In genomic region chr2:9752441-9753275, GRCh38 we compare ENCODE assay signal across 8 cellular contexts.
DNase-seq lines count a peak whose midpoint lies in the region; ATAC-seq, FAIRE-seq and TF ChIP-seq lines count a peak whose summit lies in the region.

No MANE protein-coding gene starts in this region.

- H3K27me3 Mint-ChIP-seq in natural killer cell (ENCODE audit: low read depth in 2 of 2) = peaks cover 0 to 33% of the 10 kb centered on the region in 2 donors

- H3K27ac Mint-ChIP-seq in natural killer cell = peak overlapping the region; percentile 78 to 93

- no peak for FAIRE-seq in kidney (lab: Jason Lieb, UNC)

- peak; percentile 43 to 68 (median 59) for ATAC-seq in natural killer cell

- no peak overlapping the region for H3K4me3 ChIP-seq in kidney (ENCODE audit: low read length in 2 of 2)

- no peaks in the 10 kb centered on the region for H3K36me3 ChIP-seq in kidney (ENCODE audit: control insufficient read depth in 1 of 2, insufficient read depth in 2 of 2, low read length in 2 of 2)

- H3K27ac ChIP-seq in kidney (ENCODE audit: low read depth in 2 of 2, low read length in 2 of 2) = no peak overlapping the region

- intact Hi-C loops in natural killer cell (cut with micrococcal nuclease) (loop anchor here (1.0 kb wide), 1 partner anchor 49 kb away; no protein-coding TSS in a partner anchor), kidney (cut with DNase I) (no loop called here)

- peaks cover 42 to 68% of the 10 kb centered on the region in 2 donors for H3K4me1 Mint-ChIP-seq in natural killer cell

- no peaks in the 10 kb centered on the region for H3K9me3 Mint-ChIP-seq in natural killer cell

- no peaks in the 10 kb centered on the region for H3K36me3 Mint-ChIP-seq in natural killer cell

- H3K9ac ChIP-seq in kidney (ENCODE audit: low read length in 2 of 2) = no peak overlapping the region

- peak overlapping the region; percentile 79 for H3K4me3 Mint-ChIP-seq in natural killer cell

- peak; percentile 15 for TF ChIP-seq POLR2A in GM19193 (IDR thresholded peaks at IDR 0.05; ENCODE audit: extremely low read depth, insufficient read depth, insufficient read length)

- TF ChIP-seq CTCF in natural killer cell (IDR thresholded peaks at IDR 0.05) (no peak), kidney (IDR thresholded peaks at IDR 0.05; ENCODE audit: borderline replicate concordance, extremely low read depth, insufficient read depth) (no peak)

- DNase-seq in NOMO-1 treated with DMSO at 0.1 percent for 48 hours (lab: John Stamatoyannopoulos, UW; ENCODE audit: unreplicated experiment) (peak; percentile 59), natural killer cell (peak; percentile 44), Kasumi-1 (lab: John Stamatoyannopoulos, UW) (no peak), SW 1271 (lab: John Stamatoyannopoulos, UW) (no peak), kidney (no peak), OCI-M1 (lab: John Stamatoyannopoulos, UW) (no peak)
- peak; percentile 56 to 78 for DNase-seq in activated T-helper 1 cell treated with anti-CD3 and anti-CD28 coated beads, Interleukin-2, amount 50 U/mL, for 16 hours (ENCODE audit: low read depth in 1 of 2, low spot score in 1 of 2)

- no peaks in the 10 kb centered on the region for H3K9me3 ChIP-seq in kidney (ENCODE audit: control insufficient read depth in 1 of 2, low read length in 2 of 2)

- H3K4me1 ChIP-seq in kidney (ENCODE audit: control insufficient read depth in 1 of 2, insufficient read depth in 1 of 2, low read depth in 1 of 2, low read length in 2 of 2) = peaks cover 0 to 2% of the 10 kb centered on the region in 2 donors

Comparison
In these comparisons a context has a peak if more than half of its experiments do, and no peak if none do; other contexts are left out.
1. DNase-seq: peak in NOMO-1 treated with DMSO at 0.1 percent for 48 hours (single experiment), activated T-helper 1 cell treated with anti-CD3 and anti-CD28 coated beads, Interleukin-2, amount 50 U/mL, for 16 hours (2 of 2) and natural killer cell (single experiment); none in Kasumi-1 (0 of 2), SW 1271 (0 of 2), kidney (single experiment) and OCI-M1 (single experiment).